In the genomic region with DNA sequence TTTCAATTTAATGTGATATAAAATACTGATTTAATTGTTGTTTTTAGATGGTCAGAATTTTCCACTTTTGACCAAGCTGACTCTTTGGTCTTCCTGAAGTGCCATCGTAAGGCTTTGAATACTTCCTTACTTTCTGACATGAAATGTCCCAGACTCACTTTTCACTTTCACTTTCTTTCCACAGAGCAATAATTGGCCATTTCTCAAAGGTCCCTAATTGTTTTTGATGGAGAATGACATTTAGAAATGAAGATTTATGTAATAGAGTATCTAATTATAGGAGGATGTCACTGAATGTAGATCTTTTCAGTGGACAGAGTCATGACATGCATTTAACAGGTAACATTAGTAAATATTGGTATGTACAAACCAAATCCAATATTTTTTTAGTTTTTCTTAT, we compare ENCODE assay signal across 28 cellular contexts.
"Had no signal": no experiment of that assay in that cellular context is flagged by ENCODE, and none has a peak within 500 bp of the region (broad histone marks: within the 10 kb centered on the region; RNA-seq: fewer than 3 reads in every experiment).

No MANE protein-coding gene starts in this region.

- H3K36me3 ChIP-seq: breast epithelium, SJCRH30 had no signal

- H3K27ac ChIP-seq: body of pancreas, breast epithelium, coronary artery, SJCRH30 had no signal

- DNase-seq: activated CD4-positive, alpha-beta T cell treated with anti-CD3 and anti-CD28 coated beads for 36 hours; activated CD4-positive, alpha-beta T cell treated with anti-CD3 and anti-CD28 coated beads, Interleukin-2, amount 10 ng/mL, durations not matched to agents 7 days and 5 days; activated CD4-positive, alpha-beta T cell treated with anti-CD3 and anti-CD28 coated beads, Interleukin-2, amount 50 U/mL, for 48 hours; activated CD8-positive, alpha-beta T cell treated with anti-CD3 and anti-CD28 coated beads, Interleukin-2, amount 10 ng/mL, durations not matched to agents 7 days and 5 days; activated gamma-delta T cell; activated naive CD4-positive, alpha-beta T cell treated with Interleukin-2 at 50 U/mL for 16 hours; activated naive CD8-positive, alpha-beta T cell treated with anti-CD3 and anti-CD28 coated beads, Interleukin-2, amount 10 ng/mL, durations not matched to agents 7 days and 5 days; activated T-cell treated with anti-CD3 and anti-CD28 coated beads, Interleukin-2, amount 50 U/mL, for 24 hours; amygdala; body of pancreas; NCI-H1105; NCI-H1417 treated with DMSO at 0.1 percent for 48 hours; NCI-H187 treated with DMSO at 0.1 percent for 48 hours; NCI-H2081; NCI-H2171 treated with DMSO at 0.1 percent for 48 hours; NCI-H2227 treated with DMSO at 0.1 percent for 48 hours; NCI-H446; NCI-H510A treated with DMSO at 0.1 percent for 48 hours; NCI-H526 treated with DMSO at 0.1 percent for 48 hours; NCI-H82; NK-92 treated with Interleukin-12 subunit alpha and Interleukin-12 subunit beta, amount 100 ng/mL, for 24 hours; SHP77; SJCRH30 had no signal

- H3K4me3 ChIP-seq: body of pancreas, breast epithelium, coronary artery, SJCRH30 had no signal

- H3K4me1 ChIP-seq: body of pancreas, breast epithelium, SJCRH30 had no signal

- ATAC-seq: activated CD4-positive, alpha-beta T cell treated with anti-CD3 and anti-CD28 coated beads for 36 hours; activated CD4-positive, CD25-positive, alpha-beta regulatory T cell treated with anti-CD3 and anti-CD28 coated beads, Interleukin-2, amount 50 U/mL, for 24 hours; activated CD8-positive, alpha-beta T cell treated with anti-CD3 and anti-CD28 coated beads, Interleukin-2, amount 10 ng/mL, durations not matched to agents 7 days and 5 days; body of pancreas; Panc1; WTC11 had no signal

- H3K27me3 ChIP-seq: body of pancreas, breast epithelium, SJCRH30 had no signal

- H3K9me3 ChIP-seq: body of pancreas, breast epithelium, SJCRH30 had no signal
